In genomic region chr17:30378191-30378796, GRCh38 we compare ENCODE assay signal across 9 cellular contexts. TPM values are rescaled to one million over a fixed set of nuclear protein-coding genes. Genes with fewer than 3 reads are reported as not detected.
A peak's percentile ranks its signal among the peaks of the same experiment; 100 is the strongest.
DNase-seq lines count a peak whose midpoint lies in the region; TF ChIP-seq lines count a peak whose summit lies in the region.
"Had no signal": no experiment of that assay in that cellular context is flagged by ENCODE, and none has a peak within 500 bp of the region (broad histone marks: within the 10 kb centered on the region; RNA-seq: fewer than 3 reads in every experiment).

No MANE protein-coding gene starts in this region.

- H3K9me3 ChIP-seq in SJSA1 (replicated peaks), result no peaks in the 10 kb centered on the region
- H3K9me3 ChIP-seq in iPS-18c (ENCODE audit: control insufficient read depth, insufficient read depth, low read length), result no peaks in the 10 kb centered on the region

- no peaks in the 10 kb centered on the region for H3K27me3 ChIP-seq in SJSA1 (replicated peaks)

- H3K4me3 ChIP-seq in SJSA1 (peak overlapping the region; percentile 89), astrocyte of the cerebellum (ENCODE audit: low read depth, low read length) (peak overlapping the region; percentile 65), iPS-18c (ENCODE audit: insufficient read depth, low read depth, low read length) (peak overlapping the region; percentile 80)

- TF ChIP-seq CTCF in astrocyte of the cerebellum (IDR thresholded peaks at IDR 0.05; ENCODE audit: low read depth, low read length, missing control alignments), result no peak

- H3K4me1 ChIP-seq in SJSA1 (replicated peaks), result peaks cover 29% of the 10 kb centered on the region

- in situ Hi-C loops in astrocyte of the cerebellum (cut with HindIII; ENCODE audit: low sequenced_read_pairs), result no loop called here

- DNase-seq in DMS53 (lab: John Stamatoyannopoulos, UW), result peak; percentile 61
- no peak for DNase-seq in DMS53 treated with DMSO at 0.1 percent for 48 hours (lab: John Stamatoyannopoulos, UW; ENCODE audit: unreplicated experiment)
- DNase-seq in SJSA1 (ENCODE audit: low read depth in 1 of 2, low spot score in 2 of 2), result no peak
- DNase-seq in astrocyte of the cerebellum (ENCODE audit: low read depth), result no peak
- DNase-seq in stimulated activated CD4-positive, alpha-beta T cell treated with anti-CD3 and anti-CD28 coated beads, Interleukin-1b, Interleukin-23, amount 100 ng/mL, for 48 hours, result peak; percentile 58
- DNase-seq in NOMO-1 treated with dmso at 0.1 percent for 144 hours (lab: John Stamatoyannopoulos, UW; ENCODE audit: unreplicated experiment), result no peak
- no peak for DNase-seq in NOMO-1 treated with DMSO at 0.1 percent for 48 hours (lab: John Stamatoyannopoulos, UW; ENCODE audit: unreplicated experiment)

- H3K27ac ChIP-seq in SJSA1, result no peak overlapping the region

- peaks cover 5% of the 10 kb centered on the region for H3K36me3 ChIP-seq in SJSA1

RNA-seq across cellular contexts. Expression of gene CPD, which starts 0.4 kb away (rescaled TPM):
- 35.1 and 43.6 TPM in 2 replicates for total RNA-seq in SJSA1 (2014; rRNA removed; shearing (Covaris generic))

RNA-seq across cellular contexts. Expression of gene TMIGD1, which starts 44.4 kb away (rescaled TPM):
- total RNA-seq in SJSA1 (2014; rRNA removed; shearing (Covaris generic)), result not detected in 2 replicates
- total RNA-seq: dermis microvascular lymphatic vessel endothelial cell had no signal

Comparison
In these comparisons a context has a peak if more than half of its experiments do, and no peak if none do; other contexts are left out.
1. DNase-seq: peak in DMS53 (single experiment) and stimulated activated CD4-positive, alpha-beta T cell treated with anti-CD3 and anti-CD28 coated beads, Interleukin-1b, Interleukin-23, amount 100 ng/mL, for 48 hours (single experiment); none in DMS53 treated with DMSO at 0.1 percent for 48 hours (single experiment), SJSA1 (0 of 2), astrocyte of the cerebellum (single experiment), NOMO-1 treated with dmso at 0.1 percent for 144 hours (single experiment) and NOMO-1 treated with DMSO at 0.1 percent for 48 hours (single experiment).
2. Peak in every context shown above with its lines, with median percentiles within 50 percentile points of each other: H3K4me3 ChIP-seq.